Comparison of ENCODE assay signal across 13 cellular contexts in genomic region chr1:1061682-1062363, GRCh38. TPM values are rescaled to one million over a fixed set of nuclear protein-coding genes. Genes with fewer than 3 reads are reported as not detected.
A peak's percentile ranks its signal among the peaks of the same experiment; 100 is the strongest.
DNase-seq lines count a peak whose midpoint lies in the region; ATAC-seq and TF ChIP-seq lines count a peak whose summit lies in the region.
"Had no signal": no experiment of that assay in that cellular context is flagged by ENCODE, and none has a peak within 500 bp of the region (broad histone marks: within the 10 kb centered on the region; RNA-seq: fewer than 3 reads in every experiment).

No MANE protein-coding gene starts in this region.

- peak overlapping the region; percentile 96 for H3K4me2 ChIP-seq in PC-3 (ENCODE audit: low read length)

- H3K9ac ChIP-seq in PC-3 (ENCODE audit: low read length): peak overlapping the region; percentile 70; the same call in 1 of the 2 replicates

- no peak overlapping the region; the same call in 1 of the 2 replicates for H3K27ac ChIP-seq in PC-3 (ENCODE audit: low read length)
- H3K27ac ChIP-seq: 22Rv1, tibial artery had no signal

- no peaks in the 10 kb centered on the region for H3K27me3 ChIP-seq in PC-3 (ENCODE audit: low read length)

- no peak for ATAC-seq in PC-3
- no peak for ATAC-seq in GM18498 (IDR thresholded peaks at IDR 0.05; ENCODE audit: unreplicated experiment)
- ATAC-seq: left colon had no signal

- H3K9me2 ChIP-seq in PC-3 (replicated peaks; ENCODE audit: low read length): no peaks in the 10 kb centered on the region

- DNase-seq in DMS53 (lab: John Stamatoyannopoulos, UW): peak; percentile 30
- DNase-seq in DMS53 treated with DMSO at 0.1 percent for 48 hours (lab: John Stamatoyannopoulos, UW; ENCODE audit: unreplicated experiment): no peak
- peak; percentile 49 for DNase-seq in PC-3
- DNase-seq in fibroblast of mammary gland (ENCODE audit: low read depth): peak; percentile 11
- DNase-seq in T1000 (lab: John Stamatoyannopoulos, UW): no peak
- DNase-seq: activated CD4-positive, alpha-beta T cell treated with anti-CD3 and anti-CD28 coated beads, Interleukin-2, amount 50 U/mL, for 1 hour; anterior cingulate cortex; left colon; NCI-H1436; tibial artery had no signal

- peaks cover 57% of the 10 kb centered on the region for H3K4me1 ChIP-seq in PC-3 (ENCODE audit: insufficient read depth, low read length)

- H3K4me3 ChIP-seq in PC-3 (ENCODE audit: low read length): peak overlapping the region; percentile 61
- no peak overlapping the region for H3K4me3 ChIP-seq in fibroblast of mammary gland (ENCODE audit: control insufficient read depth, low read depth, low read length)
- H3K4me3 ChIP-seq: tibial artery had no signal

- peaks cover 6% of the 10 kb centered on the region for H3F3A ChIP-seq in PC-3 (ENCODE audit: low read length, unreplicated experiment)

- H2AFZ ChIP-seq in PC-3 (ENCODE audit: low read length): no peak overlapping the region

- intact Hi-C loops in PC-3 (cut with micrococcal nuclease): loop anchor here (2.0 to 10.0 kb wide), 3 partner anchors 47 to 553 kb away; partner anchors contain the start of gene MIB2

- no TSS peak for BruUV-seq in PC-3 (replicated peaks; lab: Mats Ljungman, UMichigan)

- no peaks in the 10 kb centered on the region for H3K9me3 ChIP-seq in PC-3 (ENCODE audit: low read length)
- H3K9me3 ChIP-seq: tibial artery had no signal

- POLR2A ChIA-PET in PC-3 (lab: Charles Lee; ENCODE audit: unreplicated experiment): interaction anchor here (1.0 kb wide), 1 partner anchor 40 kb away, joined by 3 read pairs; no protein-coding TSS in a partner anchor

- TF ChIP-seq CTCF in PC-3 (conservative IDR thresholded peaks at IDR 0.05; ENCODE audit: low read depth, low read length): no peak
- TF ChIP-seq CTCF in fibroblast of mammary gland (conservative IDR thresholded peaks at IDR 0.05; ENCODE audit: control insufficient read depth, insufficient read depth, low read depth, low read length): no peak

- H3K79me2 ChIP-seq in PC-3 (ENCODE audit: low read length): peaks cover 3% of the 10 kb centered on the region; the same call in 1 of the 2 replicates

- no peaks in the 10 kb centered on the region for H4K20me1 ChIP-seq in PC-3 (ENCODE audit: low read length)

- H3K36me3 ChIP-seq in PC-3 (ENCODE audit: low read depth, low read length): no peaks in the 10 kb centered on the region
- H3K36me3 ChIP-seq: tibial artery had no signal

- CTCF ChIA-PET in PC-3 (lab: Charles Lee): interaction anchor here (0.5 to 3.1 kb wide), 5 partner anchors 23 to 80 kb away, joined by 3 to 23 read pairs (median 3); partner anchors contain the start of genes AGRN and PERM1

RNA-seq across cellular contexts. Expression of gene RNF223, which starts 12.3 kb away (rescaled TPM):
- 147 and 171 TPM in 2 replicates for total RNA-seq in PC-3 (2014; rRNA removed)
- total RNA-seq: neural crest cell had no signal

RNA-seq across cellular contexts. Expression of gene AGRN, which starts 41.9 kb away (rescaled TPM):
- 273 and 377 TPM in 2 replicates for total RNA-seq in PC-3 (2014; rRNA removed)

RNA-seq across cellular contexts. Expression of gene ISG15, which starts 48.5 kb away (rescaled TPM):
- total RNA-seq in PC-3 (2014; rRNA removed): 749 and 758 TPM in 2 replicates

RNA-seq across cellular contexts. Expression of gene C1orf159, which starts 54.1 kb away (rescaled TPM):
- 61.7 and 78.0 TPM in 2 replicates for total RNA-seq in PC-3 (2014; rRNA removed)

Comparison
In these comparisons a context has a peak if more than half of its experiments do, and no peak if none do; other contexts are left out.
1. DNase-seq: peak in DMS53 (single experiment), PC-3 (single experiment) and fibroblast of mammary gland (single experiment); none in DMS53 treated with DMSO at 0.1 percent for 48 hours (single experiment) and T1000 (single experiment).